ENCODE assay signal across 1 cellular context in the genomic region with DNA sequence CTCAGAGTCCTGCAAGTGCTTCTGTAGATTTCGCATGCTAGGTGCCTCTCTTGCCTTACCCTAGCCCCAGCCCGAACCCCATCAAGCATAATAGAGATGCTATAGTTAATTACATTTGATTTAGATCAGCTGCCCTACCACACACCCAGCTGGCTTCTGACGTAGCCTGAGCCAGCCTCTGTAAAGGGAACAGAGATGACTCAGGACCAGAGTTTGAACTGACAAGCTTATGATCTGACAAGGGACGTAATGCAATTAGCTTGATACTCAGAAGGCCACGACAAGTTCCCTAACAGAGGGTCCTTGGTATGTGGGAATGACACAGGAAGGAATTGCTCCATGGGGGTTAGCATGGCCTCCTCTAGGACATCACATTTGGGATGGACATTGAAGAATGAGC.
TF ChIP-seq lines count a peak whose summit lies in the region.

No MANE protein-coding gene starts in this region.

TF ChIP-seq in SK-N-SH treated with all-trans-retinoic acid at 6 μM for 48 hours, 23 proteins besides CTCF, POLR2A, EP300 and RAD21 (continued from another document):
- no peak for TF ChIP-seq ZNF565 (CRISPR knock-in tag; conservative IDR thresholded peaks at IDR 0.05; ENCODE audit: low read depth)
- TF ChIP-seq ESRRG (CRISPR knock-in tag; IDR thresholded peaks at IDR 0.05): no peak
TF ChIP-seq in SK-N-SH treated with all-trans-retinoic acid at 6 μM for 48 hours: peak in this region for 0.
